In genomic region chr18:8314123-8314522, GRCh38 we compare ENCODE assay signal across 19 cellular contexts.
A peak's percentile ranks its signal among the peaks of the same experiment; 100 is the strongest.
DNase-seq lines count a peak whose midpoint lies in the region; ATAC-seq, FAIRE-seq and TF ChIP-seq lines count a peak whose summit lies in the region.
"Had no signal": no experiment of that assay in that cellular context is flagged by ENCODE, and none has a peak within 500 bp of the region (broad histone marks: within the 10 kb centered on the region; RNA-seq: fewer than 3 reads in every experiment).

No MANE protein-coding gene starts in this region.

- H2AFZ ChIP-seq in astrocyte (ENCODE audit: low read depth, low read length), result no peak overlapping the region

- H3K4me3 ChIP-seq in astrocyte (ENCODE audit: insufficient read depth, low read depth, low read length), result no peak overlapping the region

- H3K9me3 Mint-ChIP-seq in astrocyte (ENCODE audit: unreplicated experiment), result peaks cover 2% of the 10 kb centered on the region
- H3K9me3 Mint-ChIP-seq in activated naive CD8-positive, alpha-beta T cell treated with anti-CD3 and anti-CD28 coated beads, Interleukin-2, amount 50 U/mL, for 24 hours, result peaks cover 1% of the 10 kb centered on the region

- no peaks in the 10 kb centered on the region for H3K36me3 ChIP-seq in astrocyte (ENCODE audit: insufficient read depth, low read length)

- no peak for FAIRE-seq in astrocyte (lab: Jason Lieb, UNC)
- FAIRE-seq: GM12892, H1 had no signal

- H3K27me3 ChIP-seq in astrocyte (ENCODE audit: insufficient read depth, low read length), result no peaks in the 10 kb centered on the region

- no peak overlapping the region for H3K9ac ChIP-seq in astrocyte (ENCODE audit: low read length)

- ATAC-seq in activated naive CD8-positive, alpha-beta T cell treated with anti-CD3 and anti-CD28 coated beads, Interleukin-2, amount 50 U/mL, for 24 hours, result no peak
- ATAC-seq: HCT116 had no signal

- H3K4me1 ChIP-seq in astrocyte (ENCODE audit: insufficient read depth, low read length), result peaks cover 4% of the 10 kb centered on the region

- peaks cover 6% of the 10 kb centered on the region for H3K27me3 Mint-ChIP-seq in astrocyte (ENCODE audit: low read depth, unreplicated experiment)
- peaks cover under 1% of the 10 kb centered on the region for H3K27me3 Mint-ChIP-seq in activated naive CD8-positive, alpha-beta T cell treated with anti-CD3 and anti-CD28 coated beads, Interleukin-2, amount 50 U/mL, for 24 hours
- H3K27me3 Mint-ChIP-seq: CD4-positive, alpha-beta T cell had no signal

- no peak overlapping the region for H3K27ac Mint-ChIP-seq in astrocyte (ENCODE audit: unreplicated experiment)
- H3K27ac Mint-ChIP-seq in activated naive CD8-positive, alpha-beta T cell treated with anti-CD3 and anti-CD28 coated beads, Interleukin-2, amount 50 U/mL, for 24 hours, result no peak overlapping the region
- H3K27ac Mint-ChIP-seq: B cell; CD4-positive, alpha-beta T cell had no signal

- peak; percentile 6 for DNase-seq in ELF-1 (ENCODE audit: low read depth, low spot score)
- peak; percentile 23 for DNase-seq in OCI-M1 (lab: John Stamatoyannopoulos, UW)
- DNase-seq in astrocyte (ENCODE audit: low read depth), result peak; percentile 40
- DNase-seq in AML-193 (lab: John Stamatoyannopoulos, UW), result no peak
- no peak for DNase-seq in activated naive CD8-positive, alpha-beta T cell treated with anti-CD3 and anti-CD28 coated beads, Interleukin-2, amount 50 U/mL, for 24 hours
- DNase-seq in NCI-H2196 (lab: John Stamatoyannopoulos, UW; ENCODE audit: unreplicated experiment), result no peak
- no peak for DNase-seq in cerebellar cortex (ENCODE audit: low spot score)
- DNase-seq: C1 segment of cervical spinal cord; Calu3; CD4-positive, alpha-beta T cell; DMS79 treated with DMSO at 0.1 percent for 48 hours; EL; GDM1; KG1 had no signal

- no peak for TF ChIP-seq CTCF in astrocyte (IDR thresholded peaks at IDR 0.05; ENCODE audit: insufficient read depth, low read depth, low read length)

- peaks cover 14% of the 10 kb centered on the region for H3K36me3 Mint-ChIP-seq in astrocyte (ENCODE audit: low read depth, unreplicated experiment)
- no peaks in the 10 kb centered on the region for H3K36me3 Mint-ChIP-seq in activated naive CD8-positive, alpha-beta T cell treated with anti-CD3 and anti-CD28 coated beads, Interleukin-2, amount 50 U/mL, for 24 hours (ENCODE audit: low read depth)

- no peaks in the 10 kb centered on the region for H3K9me3 ChIP-seq in astrocyte (ENCODE audit: insufficient read depth, low read depth, low read length)

- H3K4me3 Mint-ChIP-seq in astrocyte (ENCODE audit: unreplicated experiment), result no peak overlapping the region
- no peak overlapping the region for H3K4me3 Mint-ChIP-seq in activated naive CD8-positive, alpha-beta T cell treated with anti-CD3 and anti-CD28 coated beads, Interleukin-2, amount 50 U/mL, for 24 hours
- H3K4me3 Mint-ChIP-seq: B cell; CD4-positive, alpha-beta T cell had no signal

- H3K4me2 ChIP-seq in astrocyte (ENCODE audit: low read length), result no peak overlapping the region

- no peaks in the 10 kb centered on the region for H4K20me1 ChIP-seq in astrocyte (ENCODE audit: insufficient read depth, low read length)

- H3K27ac ChIP-seq in astrocyte (ENCODE audit: low read depth, low read length), result no peak overlapping the region
- H3K27ac ChIP-seq: HL-60 had no signal

- peaks cover 5% of the 10 kb centered on the region for H3K4me1 Mint-ChIP-seq in astrocyte (ENCODE audit: low read depth, unreplicated experiment)
- H3K4me1 Mint-ChIP-seq in activated naive CD8-positive, alpha-beta T cell treated with anti-CD3 and anti-CD28 coated beads, Interleukin-2, amount 50 U/mL, for 24 hours, result no peaks in the 10 kb centered on the region
- H3K4me1 Mint-ChIP-seq: B cell had no signal

- H3K79me2 ChIP-seq in astrocyte (ENCODE audit: insufficient read depth, low read length), result no peaks in the 10 kb centered on the region

Comparison
In these comparisons a context has a peak if more than half of its experiments do, and no peak if none do; other contexts are left out.
1. DNase-seq: peak in ELF-1 (single experiment), OCI-M1 (single experiment) and astrocyte (single experiment); none in AML-193 (0 of 2), activated naive CD8-positive, alpha-beta T cell treated with anti-CD3 and anti-CD28 coated beads, Interleukin-2, amount 50 U/mL, for 24 hours (single experiment), NCI-H2196 (single experiment) and cerebellar cortex (single experiment).